8 cellular contexts compared by ENCODE assay signal in the genomic region with DNA sequence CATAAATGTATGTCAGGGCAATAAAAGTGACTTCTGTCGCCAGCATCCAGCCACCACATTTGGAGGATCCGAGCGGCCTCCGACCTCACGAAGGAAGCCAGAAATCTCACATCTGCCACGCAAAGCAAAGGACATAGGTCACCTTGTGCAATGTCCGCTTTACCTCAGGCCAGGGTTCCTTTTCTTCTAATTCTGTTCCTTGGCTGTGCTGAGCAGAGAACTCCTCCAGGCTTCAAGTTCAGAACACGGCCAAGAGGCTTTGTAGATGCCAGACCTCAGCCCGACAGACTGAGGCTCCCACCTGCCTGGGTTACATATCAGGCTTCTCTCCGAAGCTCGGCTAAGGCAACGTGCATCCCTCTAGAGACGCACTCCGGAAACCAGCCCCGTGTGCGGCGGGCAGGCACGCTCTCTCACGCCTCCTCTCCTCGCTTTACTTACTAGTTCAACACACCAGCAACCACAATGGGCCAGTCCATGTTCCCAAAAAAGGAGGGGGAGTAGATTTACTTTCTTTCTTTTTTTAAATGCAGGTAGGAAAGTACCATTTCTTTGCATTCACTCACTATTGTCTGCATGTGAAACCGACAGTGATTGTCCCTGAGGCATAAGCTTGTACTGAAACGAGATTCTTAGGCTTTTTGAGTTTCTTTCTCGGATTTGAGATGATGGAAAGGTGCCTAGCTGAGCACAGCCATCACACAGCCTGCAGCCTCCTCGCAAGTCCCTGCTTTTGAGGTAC.
DNase-seq lines count a peak whose midpoint lies in the region; ATAC-seq and TF ChIP-seq lines count a peak whose summit lies in the region.

No MANE protein-coding gene starts in this region.

- no peaks in the 10 kb centered on the region for H3K9me3 Mint-ChIP-seq in activated naive CD4-positive, alpha-beta T cell treated with anti-CD3 and anti-CD28 coated beads, Interleukin-2, amount 10 ng/mL, durations not matched to agents 7 days and 5 days

- H3K27ac ChIP-seq in RWPE2 (ENCODE audit: poor library complexity, severe bottlenecking): peak overlapping the region; percentile 67
- H3K27ac ChIP-seq in heart right ventricle: peak overlapping the region; percentile 8 to 84 (median 76)
- peak overlapping the region; percentile 49 to 62 (median 60) for H3K27ac ChIP-seq in upper lobe of left lung

- H3K36me3 ChIP-seq in RWPE2 (ENCODE audit: low read depth) (no peaks in the 10 kb centered on the region), heart right ventricle (peaks cover 0 to 17% (median 0%) of the 10 kb centered on the region in 9 donors), upper lobe of left lung (no peaks in the 10 kb centered on the region)

- H3K4me3 ChIP-seq in RWPE2 (ENCODE audit: severe bottlenecking) (peak overlapping the region; percentile 39), heart right ventricle (peak overlapping the region in 9 of 10 donors; percentile 14 to 49 (median 44)), upper lobe of left lung (peak overlapping the region in 3 of 4 donors; percentile 28 to 37 (median 36))

- intact Hi-C loops in heart right ventricle (cut with DNase I): loop anchor here in 1 of 10 donors (5.0 kb wide), 1 partner anchor 49 kb away; no protein-coding TSS in a partner anchor
- intact Hi-C loops in posterior cingulate gyrus (cut with DNase I): no loop called here

- no peak for TF ChIP-seq EP300 in upper lobe of left lung (IDR thresholded peaks at IDR 0.05)

- no peaks in the 10 kb centered on the region for H3K9me3 ChIP-seq in RWPE2 (ENCODE audit: severe bottlenecking)
- H3K9me3 ChIP-seq in heart right ventricle: no peaks in the 10 kb centered on the region
- no peaks in the 10 kb centered on the region for H3K9me3 ChIP-seq in upper lobe of left lung

- ATAC-seq in GM21619 (IDR thresholded peaks at IDR 0.05; ENCODE audit: unreplicated experiment): peak; percentile 94
- peak; percentile 96 for ATAC-seq in RWPE2 (ENCODE audit: low read depth)
- peak; percentile 77 to 88 (median 85) for ATAC-seq in heart right ventricle
- ATAC-seq in upper lobe of left lung (ENCODE audit: low FRiP score in 2 of 2): peak; percentile 91 to 93

- peak overlapping the region; percentile 95 for H3K4me3 Mint-ChIP-seq in activated naive CD4-positive, alpha-beta T cell treated with anti-CD3 and anti-CD28 coated beads, Interleukin-2, amount 10 ng/mL, durations not matched to agents 7 days and 5 days

- CTCF ChIA-PET in activated naive CD4-positive, alpha-beta T cell treated with anti-CD3 and anti-CD28 coated beads, Interleukin-2, amount 10 ng/mL, durations not matched to agents 7 days and 5 days (lab: Charles Lee): interaction anchor here (0.9 to 15.9 kb wide), 12 partner anchors 8 to 295 kb away, joined by 3 to 184 read pairs (median 4); a partner anchor contains a TSS

- DNase-seq in DMS79 (lab: John Stamatoyannopoulos, UW) (peak; percentile 14), KG1 (lab: John Stamatoyannopoulos, UW) (peak; percentile 78), RWPE2 (ENCODE audit: low spot score) (peak; percentile 82), heart right ventricle (peak; percentile 58 to 66), posterior cingulate gyrus (peak in 8 of 10 donors; percentile 29 to 93 (median 60)), upper lobe of left lung (peak; percentile 83 to 91)
- peak; percentile 95 for DNase-seq in activated naive CD4-positive, alpha-beta T cell treated with anti-CD3 and anti-CD28 coated beads, Interleukin-2, amount 10 ng/mL, durations not matched to agents 7 days and 5 days

- peaks cover 20% of the 10 kb centered on the region for H3K36me3 Mint-ChIP-seq in activated naive CD4-positive, alpha-beta T cell treated with anti-CD3 and anti-CD28 coated beads, Interleukin-2, amount 10 ng/mL, durations not matched to agents 7 days and 5 days

- peaks cover 4% of the 10 kb centered on the region for H3K27me3 Mint-ChIP-seq in activated naive CD4-positive, alpha-beta T cell treated with anti-CD3 and anti-CD28 coated beads, Interleukin-2, amount 10 ng/mL, durations not matched to agents 7 days and 5 days

- peaks cover 64% of the 10 kb centered on the region for H3K4me1 Mint-ChIP-seq in activated naive CD4-positive, alpha-beta T cell treated with anti-CD3 and anti-CD28 coated beads, Interleukin-2, amount 10 ng/mL, durations not matched to agents 7 days and 5 days

- peak in 3 of 4 donors; percentile 36 to 72 (median 60) for TF ChIP-seq POLR2A in upper lobe of left lung (IDR thresholded peaks at IDR 0.05)

- H3K27ac Mint-ChIP-seq in activated naive CD4-positive, alpha-beta T cell treated with anti-CD3 and anti-CD28 coated beads, Interleukin-2, amount 10 ng/mL, durations not matched to agents 7 days and 5 days: peak overlapping the region; percentile 98

- TF ChIP-seq CTCF in RWPE2 (IDR thresholded peaks at IDR 0.05; ENCODE audit: poor library complexity, severe bottlenecking) (no peak), heart right ventricle (IDR thresholded peaks at IDR 0.05) (peak in 1 of 9 donors; percentile 6), upper lobe of left lung (IDR thresholded peaks at IDR 0.05) (no peak)

- H3K4me1 ChIP-seq in RWPE2 (ENCODE audit: insufficient read depth, poor library complexity, severe bottlenecking) (peaks cover 9% of the 10 kb centered on the region), heart right ventricle (peaks cover 5 to 71% (median 61%) of the 10 kb centered on the region in 9 donors), upper lobe of left lung (peaks cover 5 to 29% (median 22%) of the 10 kb centered on the region in 4 donors)

- WGBS in heart right ventricle, 2 donors: 10 to 11% methylated on average over 24 of the region's 24 CpGs
- WGBS in upper lobe of left lung, 2 donors: 13 to 16% methylated on average over 22 to 24 of the region's 24 CpGs

- H3K27me3 ChIP-seq in RWPE2 (ENCODE audit: insufficient read depth, poor library complexity, severe bottlenecking): no peaks in the 10 kb centered on the region
- no peaks in the 10 kb centered on the region for H3K27me3 ChIP-seq in heart right ventricle
- no peaks in the 10 kb centered on the region for H3K27me3 ChIP-seq in upper lobe of left lung

Comparison
In these comparisons a context has a peak if more than half of its experiments do, and no peak if none do; other contexts are left out.
1. Peak in every context shown above with its lines: DNase-seq, ATAC-seq, H3K4me3 ChIP-seq and H3K27ac ChIP-seq.
2. DNase-seq: peak in every context shown above with its lines; median percentile 95 in activated naive CD4-positive, alpha-beta T cell treated with anti-CD3 and anti-CD28 coated beads, Interleukin-2, amount 10 ng/mL, durations not matched to agents 7 days and 5 days; 87 in upper lobe of left lung; 82 in RWPE2; 78 in KG1; 62 in heart right ventricle; 60 in posterior cingulate gyrus; 14 in DMS79.